Comparison of ENCODE assay signal across 19 cellular contexts in genomic region chr1:113519561-113519960, GRCh38.
A peak's percentile ranks its signal among the peaks of the same experiment; 100 is the strongest.
DNase-seq lines count a peak whose midpoint lies in the region; ATAC-seq, FAIRE-seq and TF ChIP-seq lines count a peak whose summit lies in the region.
"Had no signal": no experiment of that assay in that cellular context is flagged by ENCODE, and none has a peak within 500 bp of the region (broad histone marks: within the 10 kb centered on the region; RNA-seq: fewer than 3 reads in every experiment).

No MANE protein-coding gene starts in this region.

- ATAC-seq in HCT116 = peak; percentile 40; the same call in 1 of the 2 replicates
- ATAC-seq in HG02623 (IDR thresholded peaks at IDR 0.05; ENCODE audit: unreplicated experiment) = no peak
- no peak for ATAC-seq in HG02852 (IDR thresholded peaks at IDR 0.05; ENCODE audit: unreplicated experiment)
- ATAC-seq: activated CD4-positive, alpha-beta T cell treated with anti-CD3 and anti-CD28 coated beads for 36 hours had no signal

- RAD21 ChIA-PET in HCT116 (lab: Charles Lee; ENCODE audit: low non-redundant PET in 1 of 2, low total read pairs in 2 of 2, uncharacterized antibody in 2 of 2, unreplicated experiment in 2 of 2) = no interaction called here

- POLR2A ChIA-PET in HCT116 (lab: Charles Lee) = no interaction called here

- CTCF ChIA-PET in HCT116 (lab: Charles Lee) = no interaction called here

- no peaks in the 10 kb centered on the region for H3K9me2 ChIP-seq in HCT116 (ENCODE audit: insufficient read depth)

- no peaks in the 10 kb centered on the region for H3K9me3 ChIP-seq in HCT116 (ENCODE audit: control insufficient read depth in 1 of 2, insufficient read depth in 1 of 2, low read depth in 1 of 2, low read length in 2 of 2)
- H3K9me3 ChIP-seq in small intestine (ENCODE audit: control insufficient read depth, low read depth) = no peaks in the 10 kb centered on the region

- H3K4me2 ChIP-seq in HCT116 (ENCODE audit: low read length) = 0 out of 2 replicates have a peak overlapping the region, but pooled peaks have one; percentile 4

- BruUV-seq in HCT116 (replicated peaks; lab: Mats Ljungman, UMichigan) = no TSS peak

- FAIRE-seq in small intestine (lab: Jason Lieb, UNC) = no peak

- no peak for TF ChIP-seq CTCF in HCT116 (IDR thresholded peaks at IDR 0.05 in 2 of 3, conservative IDR thresholded peaks at IDR 0.05 in 1 of 3; ENCODE audit: borderline replicate concordance in 1 of 3, insufficient read depth in 1 of 3, low read depth in 2 of 3, low read length in 2 of 3)

- H3K36me3 ChIP-seq in HCT116 (ENCODE audit: control insufficient read depth in 1 of 2, insufficient read depth in 2 of 2, low read length in 2 of 2) (no peaks in the 10 kb centered on the region), small intestine (ENCODE audit: control insufficient read depth in 2 of 2, insufficient read depth in 2 of 2, low read length in 2 of 2) (no peaks in the 10 kb centered on the region)
- H3K36me3 ChIP-seq: SJSA1 had no signal

- no peaks in the 10 kb centered on the region for H3K79me2 ChIP-seq in HCT116 (ENCODE audit: insufficient read depth, low read length)

- H3K27ac ChIP-seq in HCT116 (ENCODE audit: low read depth, low read length) = no peak overlapping the region
- H3K27ac ChIP-seq in small intestine (ENCODE audit: low read depth in 1 of 2, low read length in 1 of 2) = no peak overlapping the region
- H3K27ac ChIP-seq: C4-2B, SJSA1 had no signal

- DNase-seq in HCT116 (ENCODE audit: low read depth, low spot score) = no peak
- peak; percentile 32 for DNase-seq in astrocyte of the hippocampus (ENCODE audit: low read depth, low spot score)
- DNase-seq in hepatic stellate cell (ENCODE audit: low spot score) = peak; percentile 21
- DNase-seq in small intestine = peak; percentile 17
- no peak for DNase-seq in T-helper 1 cell
- DNase-seq: activated CD4-positive, alpha-beta T cell treated with anti-CD3 and anti-CD28 coated beads for 36 hours; activated CD8-positive, alpha-beta memory T cell treated with anti-CD3 and anti-CD28 coated beads, Interleukin-2, amount 50 U/mL, for 4 hours; activated naive CD4-positive, alpha-beta T cell treated with anti-CD3 and anti-CD28 coated beads, Interleukin-2, amount 10 ng/mL, durations not matched to agents 7 days and 5 days; DMS79 treated with DMSO at 0.1 percent for 48 hours; Karpas-422; naive B cell; NCI-H146; stimulated activated CD4-positive, alpha-beta T cell treated with anti-CD3 and anti-CD28 coated beads, Interleukin-12 subunit alpha, Interleukin-12 subunit beta, amount 100 ng/mL, for 4 hours; stimulated activated naive CD4-positive, alpha-beta T cell; T-helper 9 cell had no signal

- H3K4me3 ChIP-seq in HCT116 (replicated peaks in 1 of 2; ENCODE audit: low read depth in 1 of 2, low read length in 2 of 2) = no peak overlapping the region
- H3K4me3 ChIP-seq in small intestine (ENCODE audit: low read depth in 1 of 2, low read length in 2 of 2) = no peak overlapping the region
- H3K4me3 ChIP-seq: SJSA1 had no signal

- peaks cover 0 to 8% of the 10 kb centered on the region in 2 experiments; a peak in 2 of 4 replicates for H3K4me1 ChIP-seq in HCT116 (ENCODE audit: control insufficient read depth in 1 of 2, insufficient read depth in 2 of 2, low read length in 2 of 2)
- no peaks in the 10 kb centered on the region for H3K4me1 ChIP-seq in small intestine (ENCODE audit: control insufficient read depth in 2 of 2, insufficient read depth in 1 of 2, low read depth in 1 of 2, low read length in 1 of 2)

- H3K27me3 ChIP-seq in HCT116 (ENCODE audit: insufficient read depth, low read length) = no peaks in the 10 kb centered on the region
- H3K27me3 ChIP-seq in small intestine (ENCODE audit: control insufficient read depth in 2 of 2, insufficient read depth in 2 of 2, low read length in 2 of 2) = no peaks in the 10 kb centered on the region
- H3K27me3 ChIP-seq: SJSA1 had no signal

- H3K9ac ChIP-seq in HCT116 (ENCODE audit: low read length) = no peak overlapping the region

- H4K20me1 ChIP-seq in HCT116 (ENCODE audit: insufficient read depth) = no peaks in the 10 kb centered on the region

- H2AFZ ChIP-seq in HCT116 (ENCODE audit: low read depth, low read length, poor library complexity, severe bottlenecking) = no peak overlapping the region

- intact Hi-C loops in HCT116 (cut with micrococcal nuclease) = no loop called here

- no peak for TF ChIP-seq RAD21 in HCT116 (IDR thresholded peaks at IDR 0.05; ENCODE audit: low read depth)

- TF ChIP-seq POLR2A in HCT116 (IDR thresholded peaks at IDR 0.05; ENCODE audit: borderline replicate concordance, extremely low read depth, insufficient read depth, insufficient read length) = no peak

TF ChIP-seq in HCT116, 20 proteins besides CTCF, POLR2A, EP300 and RAD21:
- no peak for TF ChIP-seq SRF (IDR thresholded peaks at IDR 0.05; ENCODE audit: low read depth)
- TF ChIP-seq SIN3A (IDR thresholded peaks at IDR 0.05; ENCODE audit: low read depth) = no peak
- no peak for TF ChIP-seq ELF1 (IDR thresholded peaks at IDR 0.05; ENCODE audit: borderline replicate concordance, low read depth)
- no peak for TF ChIP-seq YY1 (IDR thresholded peaks at IDR 0.05; ENCODE audit: extremely low read depth, insufficient replicate concordance, low read depth, low read length)
- TF ChIP-seq MAX (IDR thresholded peaks at IDR 0.05) = no peak
- no peak for TF ChIP-seq CEBPB (IDR thresholded peaks at IDR 0.05; ENCODE audit: low read depth)
- TF ChIP-seq ZNF274 (IDR thresholded peaks at IDR 0.05; ENCODE audit: low read depth, low read length) = no peak
- TF ChIP-seq SP1 (IDR thresholded peaks at IDR 0.05; ENCODE audit: low read depth) = no peak
- TF ChIP-seq EGR1 (IDR thresholded peaks at IDR 0.05; ENCODE audit: low read depth) = no peak
- no peak for TF ChIP-seq REST (IDR thresholded peaks at IDR 0.05; ENCODE audit: low read depth)
- no peak for TF ChIP-seq JUND (IDR thresholded peaks at IDR 0.05)
- TF ChIP-seq ZBTB33 (IDR thresholded peaks at IDR 0.05; ENCODE audit: extremely low read depth, insufficient replicate concordance, low read length) = no peak

Comparison
In these comparisons a context has a peak if more than half of its experiments do, and no peak if none do; other contexts are left out.
1. DNase-seq: peak in astrocyte of the hippocampus (single experiment), hepatic stellate cell (single experiment) and small intestine (single experiment); none in HCT116 (single experiment) and T-helper 1 cell (0 of 5).